Comparison of ENCODE assay signal across 8 cellular contexts in genomic region chr6:18155864-18156396, GRCh38. TPM values are rescaled to one million over a fixed set of nuclear protein-coding genes. Genes with fewer than 3 reads are reported as not detected.
DNase-seq lines count a peak whose midpoint lies in the region; ATAC-seq lines count a peak whose summit lies in the region.

No MANE protein-coding gene starts in this region.

- WGBS in ectodermal cell, 2 experiments: 2 to 3% methylated on average over 26 of the region's 26 CpGs

- H3K4me1 Mint-ChIP-seq in memory B cell: peaks cover 10% of the 10 kb centered on the region

- no peaks in the 10 kb centered on the region for H3K27me3 ChIP-seq in BLaER1
- H3K27me3 ChIP-seq in ectodermal cell (ENCODE audit: control insufficient read depth, insufficient read depth, low read length, poor library complexity, severe bottlenecking): no peaks in the 10 kb centered on the region

- H3K36me3 Mint-ChIP-seq in memory B cell: peaks cover 7% of the 10 kb centered on the region

- H3K4me3 Mint-ChIP-seq in memory B cell: peak overlapping the region; percentile 98

- ATAC-seq in GM19043 (IDR thresholded peaks at IDR 0.05; ENCODE audit: low read depth, unreplicated experiment) (peak; percentile 35), HG03280 (IDR thresholded peaks at IDR 0.05; ENCODE audit: unreplicated experiment) (peak; percentile 16), memory B cell (ENCODE audit: low read depth) (peak; percentile 35)

- peak; percentile 17 for DNase-seq in NCI-H2227 treated with DMSO at 0.1 percent for 48 hours (lab: John Stamatoyannopoulos, UW)
- peak; percentile 63 for DNase-seq in activated CD4-positive, alpha-beta T cell treated with anti-CD3 and anti-CD28 coated beads for 48 hours
- DNase-seq in memory B cell (ENCODE audit: low spot score in 2 of 2): peak; percentile 60 to 68
- DNase-seq in stimulated activated CD8-positive, alpha-beta memory T cell treated with anti-CD3 and anti-CD28 coated beads, Interleukin-15, amount 100 ng/mL, for 1 hour (ENCODE audit: low read depth): peak; percentile 20

- H4K20me1 ChIP-seq in BLaER1: no peaks in the 10 kb centered on the region

- H3K27ac ChIP-seq in BLaER1 (peak overlapping the region; percentile 94), ectodermal cell (ENCODE audit: insufficient read depth, low read depth, low read length, poor library complexity, severe bottlenecking) (no peak overlapping the region)

- H3K27ac Mint-ChIP-seq in memory B cell: peak overlapping the region; percentile 92

- H3K36me3 ChIP-seq in BLaER1 (peaks cover 22% of the 10 kb centered on the region), ectodermal cell (ENCODE audit: control insufficient read depth, insufficient read depth, low read length) (peaks cover 8% of the 10 kb centered on the region)

- H3K9me3 ChIP-seq in BLaER1 (no peaks in the 10 kb centered on the region), ectodermal cell (ENCODE audit: control insufficient read depth, low read length) (no peaks in the 10 kb centered on the region)

- H3K4me1 ChIP-seq in BLaER1 (peaks cover 19% of the 10 kb centered on the region), ectodermal cell (ENCODE audit: control insufficient read depth, insufficient read depth, low read length) (no peaks in the 10 kb centered on the region)

- peak overlapping the region; percentile 100 for H3K4me3 ChIP-seq in BLaER1
- peak overlapping the region; percentile 97 for H3K4me3 ChIP-seq in ectodermal cell (ENCODE audit: insufficient read depth, low read depth, low read length)

- no peaks in the 10 kb centered on the region for H3K9me3 Mint-ChIP-seq in memory B cell

- peak overlapping the region; percentile 93 for H3K9ac ChIP-seq in BLaER1

- H3K27me3 Mint-ChIP-seq in memory B cell: no peaks in the 10 kb centered on the region

- H3K4me2 ChIP-seq in BLaER1: peak overlapping the region; percentile 93

RNA-seq across cellular contexts. Expression of gene KDM1B, which starts 0.7 kb away (rescaled TPM):
- polyA plus RNA-seq in ectodermal cell (2013, experiment 1 of 4): 14.1 TPM
- 9.9 TPM for polyA plus RNA-seq in ectodermal cell (2013, experiment 2 of 4)
- polyA plus RNA-seq in ectodermal cell (2013, experiment 3 of 4): 11.7 TPM
- polyA plus RNA-seq in ectodermal cell (2013, experiment 4 of 4): 13.1 TPM

RNA-seq across cellular contexts. Expression of gene TPMT, which starts 1.1 kb away (rescaled TPM):
- 16.6 TPM for polyA plus RNA-seq in ectodermal cell (2013, experiment 1 of 4)
- polyA plus RNA-seq in ectodermal cell (2013, experiment 2 of 4): 16.8 TPM
- 13.3 TPM for polyA plus RNA-seq in ectodermal cell (2013, experiment 3 of 4)
- 13.6 TPM for polyA plus RNA-seq in ectodermal cell (2013, experiment 4 of 4)

RNA-seq across cellular contexts. Expression of gene NHLRC1, which starts 33.5 kb away (rescaled TPM):
- polyA plus RNA-seq in ectodermal cell (2013, experiment 1 of 4): not detected
- polyA plus RNA-seq in ectodermal cell (2013, experiment 2 of 4): not detected
- polyA plus RNA-seq in ectodermal cell (2013, experiment 3 of 4): not detected
- polyA plus RNA-seq in ectodermal cell (2013, experiment 4 of 4): not detected
